In genomic region chr16:17343729-17344128, GRCh38 we compare ENCODE assay signal across 11 cellular contexts.
A peak's percentile ranks its signal among the peaks of the same experiment; 100 is the strongest.
DNase-seq lines count a peak whose midpoint lies in the region; ATAC-seq and TF ChIP-seq lines count a peak whose summit lies in the region.
"Had no signal": no experiment of that assay in that cellular context is flagged by ENCODE, and none has a peak within 500 bp of the region (broad histone marks: within the 10 kb centered on the region; RNA-seq: fewer than 3 reads in every experiment).

No MANE protein-coding gene starts in this region.

- in situ Hi-C loops in HAP-1 (cut with MboI; ENCODE audit: low sequenced_read_pairs) = no loop called here

- ATAC-seq in heart right ventricle (peak in 5 of 8 donors; percentile 8 to 51 (median 28)), HG02798 (IDR thresholded peaks at IDR 0.05; ENCODE audit: poor library complexity, unreplicated experiment) (no peak), HG02623 (IDR thresholded peaks at IDR 0.05; ENCODE audit: unreplicated experiment) (no peak)
- no peak for ATAC-seq in stimulated activated naive CD8-positive, alpha-beta T cell treated with anti-CD3 and anti-CD28 coated beads, Interleukin-15, amount 100 ng/mL, for 72 hours

- H3K27me3 ChIP-seq in SU-DHL-6 (ENCODE audit: low read length) (no peaks in the 10 kb centered on the region), heart right ventricle (no peaks in the 10 kb centered on the region), HAP-1 (ENCODE audit: low read depth) (no peaks in the 10 kb centered on the region)

- H3K27ac ChIP-seq in SU-DHL-6 (ENCODE audit: low read depth, low read length) = peak overlapping the region; percentile 67
- H3K27ac ChIP-seq in heart right ventricle = no peak overlapping the region

- no peak for DNase-seq in activated T-cell treated with anti-CD3 and anti-CD28 coated beads, Interleukin-2, amount 50 U/mL, for 24 hours
- DNase-seq in activated T-cell treated with anti-CD3 and anti-CD28 coated beads, Interleukin-2, amount 50 U/mL, for 1 hour = no peak
- no peak for DNase-seq in heart right ventricle
- DNase-seq in stimulated activated naive CD8-positive, alpha-beta T cell treated with anti-CD3 and anti-CD28 coated beads, Interleukin-15, amount 100 ng/mL, for 72 hours = no peak
- no peak for DNase-seq in HAP-1 (ENCODE audit: low spot score in 2 of 2)
- DNase-seq: HFFc6, NCI-H2171 had no signal

- no peaks in the 10 kb centered on the region for H3K36me3 Mint-ChIP-seq in activated T-cell treated with anti-CD3 and anti-CD28 coated beads, Interleukin-2, amount 50 U/mL, for 24 hours (ENCODE audit: low read depth)

- H3K9me3 ChIP-seq in SU-DHL-6 (ENCODE audit: insufficient read depth, low read length) = no peaks in the 10 kb centered on the region
- no peaks in the 10 kb centered on the region for H3K9me3 ChIP-seq in heart right ventricle
- H3K9me3 ChIP-seq in HAP-1 = no peaks in the 10 kb centered on the region

- H3K27me3 Mint-ChIP-seq in activated T-cell treated with anti-CD3 and anti-CD28 coated beads, Interleukin-2, amount 50 U/mL, for 24 hours = no peaks in the 10 kb centered on the region
- H3K27me3 Mint-ChIP-seq in stimulated activated naive CD8-positive, alpha-beta T cell treated with anti-CD3 and anti-CD28 coated beads, Interleukin-15, amount 100 ng/mL, for 72 hours = no peaks in the 10 kb centered on the region

- peak overlapping the region; percentile 51 for H3K4me3 Mint-ChIP-seq in activated T-cell treated with anti-CD3 and anti-CD28 coated beads, Interleukin-2, amount 50 U/mL, for 24 hours
- H3K4me3 Mint-ChIP-seq in stimulated activated naive CD8-positive, alpha-beta T cell treated with anti-CD3 and anti-CD28 coated beads, Interleukin-15, amount 100 ng/mL, for 72 hours = peak overlapping the region; percentile 43 to 66
- H3K4me3 Mint-ChIP-seq: HFFc6 had no signal

- TF ChIP-seq CTCF in SU-DHL-6 (IDR thresholded peaks at IDR 0.05; ENCODE audit: insufficient read depth, low read length, poor library complexity, severe bottlenecking) (no peak), heart right ventricle (IDR thresholded peaks at IDR 0.05) (no peak)

- 25 to 38% methylated on average over 8 of the region's 8 CpGs for WGBS in heart right ventricle, 2 donors

- peaks cover 80% of the 10 kb centered on the region for H3K4me1 Mint-ChIP-seq in activated T-cell treated with anti-CD3 and anti-CD28 coated beads, Interleukin-2, amount 50 U/mL, for 24 hours (ENCODE audit: low read depth)
- H3K4me1 Mint-ChIP-seq in stimulated activated naive CD8-positive, alpha-beta T cell treated with anti-CD3 and anti-CD28 coated beads, Interleukin-15, amount 100 ng/mL, for 72 hours = peaks cover 94% of the 10 kb centered on the region

- no peaks in the 10 kb centered on the region for H3K9me3 Mint-ChIP-seq in activated T-cell treated with anti-CD3 and anti-CD28 coated beads, Interleukin-2, amount 50 U/mL, for 24 hours
- no peaks in the 10 kb centered on the region for H3K9me3 Mint-ChIP-seq in stimulated activated naive CD8-positive, alpha-beta T cell treated with anti-CD3 and anti-CD28 coated beads, Interleukin-15, amount 100 ng/mL, for 72 hours
- H3K9me3 Mint-ChIP-seq: HFFc6 had no signal

- H3K9ac ChIP-seq in SU-DHL-6 (ENCODE audit: low read length) = peak overlapping the region; percentile 10; the same call in 1 of the 2 replicates

- no peak overlapping the region for H3K27ac Mint-ChIP-seq in activated T-cell treated with anti-CD3 and anti-CD28 coated beads, Interleukin-2, amount 50 U/mL, for 24 hours
- peak overlapping the region; percentile 82 to 92 for H3K27ac Mint-ChIP-seq in stimulated activated naive CD8-positive, alpha-beta T cell treated with anti-CD3 and anti-CD28 coated beads, Interleukin-15, amount 100 ng/mL, for 72 hours
- H3K27ac Mint-ChIP-seq: HFFc6 had no signal

- H2AFZ ChIP-seq in SU-DHL-6 (ENCODE audit: low read depth, low read length, severe bottlenecking) = no peak overlapping the region

- no peaks in the 10 kb centered on the region for H3K9me2 ChIP-seq in SU-DHL-6 (replicated peaks; ENCODE audit: insufficient read depth, low read length)

- H3F3A ChIP-seq in SU-DHL-6 (ENCODE audit: insufficient read depth) = no peaks in the 10 kb centered on the region; the same call in 1 of the 2 replicates

- H3K4me3 ChIP-seq in SU-DHL-6 (ENCODE audit: insufficient read depth, low read length, poor library complexity, severe bottlenecking) (no peak overlapping the region), heart right ventricle (no peak overlapping the region), HAP-1 (no peak overlapping the region)
- H3K4me3 ChIP-seq: skin epidermis had no signal

- intact Hi-C loops in heart right ventricle (cut with DNase I) = loop anchor here in 3 of 10 donors (10.0 kb wide), 3 partner anchors 49 to 121 kb away; no protein-coding TSS in a partner anchor

- peaks cover 7% of the 10 kb centered on the region; the same call in 1 of the 2 replicates for H3K79me2 ChIP-seq in SU-DHL-6 (ENCODE audit: insufficient read depth, low read length)

- H4K20me1 ChIP-seq in SU-DHL-6 (ENCODE audit: low read depth, low read length) = no peaks in the 10 kb centered on the region

- H3K4me1 ChIP-seq in heart right ventricle = peaks cover 3 to 86% (median 29%) of the 10 kb centered on the region in 9 donors
- H3K4me1 ChIP-seq in HAP-1 = no peaks in the 10 kb centered on the region

- no peaks in the 10 kb centered on the region for H3K36me3 ChIP-seq in SU-DHL-6 (ENCODE audit: low read length)
- H3K36me3 ChIP-seq in heart right ventricle = no peaks in the 10 kb centered on the region
- H3K36me3 ChIP-seq in HAP-1 (replicated peaks) = no peaks in the 10 kb centered on the region

- peak overlapping the region; percentile 48 for H3K4me2 ChIP-seq in SU-DHL-6 (ENCODE audit: low read depth, low read length, poor library complexity, severe bottlenecking)

Comparison
In these comparisons a context has a peak if more than half of its experiments do, and no peak if none do; other contexts are left out.
1. ATAC-seq: peak in heart right ventricle (5 of 8); none in stimulated activated naive CD8-positive, alpha-beta T cell treated with anti-CD3 and anti-CD28 coated beads, Interleukin-15, amount 100 ng/mL, for 72 hours (single experiment), HG02798 (single experiment) and HG02623 (single experiment).